In the genomic region with DNA sequence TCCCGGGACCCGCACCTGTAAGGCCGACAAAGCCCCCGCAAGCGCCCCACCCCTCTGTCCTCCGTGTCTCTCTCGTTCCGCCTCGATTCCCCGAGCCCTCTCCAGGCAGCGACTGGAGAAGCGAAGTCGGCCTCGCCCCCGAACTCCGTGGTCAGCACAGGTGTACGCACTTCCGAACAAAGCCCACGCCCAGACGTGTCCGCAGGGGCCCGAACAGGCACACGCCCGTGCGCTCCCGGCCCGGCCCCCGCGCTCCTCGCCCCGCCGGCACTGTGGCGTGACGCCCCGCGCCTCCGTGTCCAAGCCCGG, we compare ENCODE assay signal across 8 cellular contexts. TPM values are rescaled to one million over a fixed set of nuclear protein-coding genes. Genes with fewer than 3 reads are reported as not detected.
DNase-seq lines count a peak whose midpoint lies in the region; ATAC-seq, FAIRE-seq and TF ChIP-seq lines count a peak whose summit lies in the region.

No MANE protein-coding gene starts in this region.

- DNase-seq in bronchial epithelial cell (ENCODE audit: low read depth) (no peak), memory B cell (ENCODE audit: low spot score in 2 of 2) (no peak), uterus (no peak)
- no peak for DNase-seq in activated CD4-positive, alpha-beta T cell treated with anti-CD3 and anti-CD28 coated beads, Interleukin-2, amount 50 U/mL, for 1 hour

- H3K9me3 Mint-ChIP-seq in memory B cell: no peaks in the 10 kb centered on the region

- H3K4me1 ChIP-seq in uterus: peaks cover 0 to 9% of the 10 kb centered on the region in 2 donors

- H3K4me1 Mint-ChIP-seq in memory B cell: peaks cover 18% of the 10 kb centered on the region

- ATAC-seq in GM18868 (IDR thresholded peaks at IDR 0.05; ENCODE audit: unreplicated experiment) (peak; percentile 19), HG03520 (IDR thresholded peaks at IDR 0.05; ENCODE audit: unreplicated experiment) (peak; percentile 22), memory B cell (ENCODE audit: low read depth) (peak; percentile 21), HG03469 (IDR thresholded peaks at IDR 0.05; ENCODE audit: unreplicated experiment) (no peak), HG03280 (IDR thresholded peaks at IDR 0.05; ENCODE audit: unreplicated experiment) (no peak)

- H3K27me3 ChIP-seq in bronchial epithelial cell (ENCODE audit: control insufficient read depth, insufficient read depth, low read length) (peaks cover 22% of the 10 kb centered on the region), uterus (peaks cover 0 to 3% of the 10 kb centered on the region in 2 donors)

- H3K27me3 Mint-ChIP-seq in memory B cell: peaks cover 21% of the 10 kb centered on the region

- H3K4me3 ChIP-seq in bronchial epithelial cell (ENCODE audit: low read depth, low read length) (peak overlapping the region; percentile 36), uterus (peak overlapping the region; percentile 19 to 34)

- intact Hi-C loops in uterus (cut with DNase I; ENCODE audit: low total_unique reads): no loop called here

- no peak for TF ChIP-seq POLR2A in uterus (IDR thresholded peaks at IDR 0.05)

- H3K4me3 Mint-ChIP-seq in memory B cell: peak overlapping the region; percentile 83

- FAIRE-seq in bronchial epithelial cell (lab: Jason Lieb, UNC): no peak

- TF ChIP-seq CTCF in bronchial epithelial cell (IDR thresholded peaks at IDR 0.05; ENCODE audit: insufficient read depth, low read length, severe bottlenecking) (no peak), uterus (IDR thresholded peaks at IDR 0.05) (no peak)

- no peaks in the 10 kb centered on the region for H3K9me3 ChIP-seq in uterus

- H3K36me3 ChIP-seq in bronchial epithelial cell (ENCODE audit: control insufficient read depth, insufficient read depth, low read length) (no peaks in the 10 kb centered on the region), uterus (no peaks in the 10 kb centered on the region)

- no peaks in the 10 kb centered on the region for H3K36me3 Mint-ChIP-seq in memory B cell

- no peak overlapping the region for H3K27ac Mint-ChIP-seq in memory B cell

- H3K27ac ChIP-seq in uterus: no peak overlapping the region

RNA-seq across cellular contexts. Expression of a gene that starts 0.8 kb away (rescaled TPM):
- total RNA-seq in bronchial epithelial cell (0.26 and 0.51 TPM in 2 replicates), uterus (10 to 100 TPM in 1 of 4 donors, 1 to 10 TPM in 1, under 1 TPM in 1, not detected in 1; 0.77 to 30.3 (median 2.0) TPM)

Comparison
In these comparisons a context has a peak if more than half of its experiments do, and no peak if none do; other contexts are left out.
1. ATAC-seq: peak in GM18868 (single experiment), HG03520 (single experiment) and memory B cell (single experiment); none in HG03469 (single experiment) and HG03280 (single experiment).